20 cellular contexts compared by ENCODE assay signal in genomic region chr12:18886962-18887361, GRCh38.
A peak's percentile ranks its signal among the peaks of the same experiment; 100 is the strongest.
DNase-seq lines count a peak whose midpoint lies in the region; TF ChIP-seq lines count a peak whose summit lies in the region.
"Had no signal": no experiment of that assay in that cellular context is flagged by ENCODE, and none has a peak within 500 bp of the region (broad histone marks: within the 10 kb centered on the region; RNA-seq: fewer than 3 reads in every experiment).

No MANE protein-coding gene starts in this region.

- no peak overlapping the region for H3K9ac ChIP-seq in MM.1S (ENCODE audit: low read length)

- no peak for TF ChIP-seq CTCF in left ventricle myocardium inferior (IDR thresholded peaks at IDR 0.05; ENCODE audit: borderline replicate concordance)
- TF ChIP-seq CTCF in MM.1S (IDR thresholded peaks at IDR 0.05; ENCODE audit: low read length) = no peak

- H3K4me3 ChIP-seq in left ventricle myocardium inferior = no peak overlapping the region
- H3K4me3 ChIP-seq in MM.1S (ENCODE audit: low read length) = no peak overlapping the region
- H3K4me3 ChIP-seq: Peyer's patch had no signal

- no peaks in the 10 kb centered on the region for H3F3A ChIP-seq in MM.1S (ENCODE audit: insufficient read depth, low read length)

- H3K36me3 ChIP-seq in left ventricle myocardium inferior (no peaks in the 10 kb centered on the region), MM.1S (replicated peaks; ENCODE audit: insufficient read depth, low read length) (no peaks in the 10 kb centered on the region)
- H3K36me3 ChIP-seq: Peyer's patch had no signal

- no peaks in the 10 kb centered on the region for H3K9me3 ChIP-seq in left ventricle myocardium inferior (replicated peaks)
- H3K9me3 ChIP-seq in MM.1S (replicated peaks; ENCODE audit: insufficient read depth, low read length) = no peaks in the 10 kb centered on the region
- H3K9me3 ChIP-seq: Peyer's patch had no signal

- H3K4me2 ChIP-seq in MM.1S (ENCODE audit: low read depth, low read length) = no peak overlapping the region

- no peak for DNase-seq in left ventricle myocardium inferior
- DNase-seq in cardiac septum (ENCODE audit: low spot score) = no peak
- peak; percentile 88 for DNase-seq in MM.1S
- DNase-seq in brain pericyte (ENCODE audit: low read depth, low spot score) = peak; percentile 20
- DNase-seq in renal cortical epithelial cell (ENCODE audit: low read depth) = peak; percentile 12
- no peak for DNase-seq in NCI-H2029 (lab: John Stamatoyannopoulos, UW)
- DNase-seq in NCI-H524 treated with DMSO at 0.1 percent for 48 hours (lab: John Stamatoyannopoulos, UW) = no peak
- DNase-seq in cerebellar cortex (ENCODE audit: low spot score) = no peak
- DNase-seq: CD8-positive, alpha-beta memory T cell; GDM1; H7; Karpas-422; NCI-H1092 treated with DMSO at 0.1 percent for 48 hours; NCI-H1436 treated with DMSO at 0.1 percent for 48 hours; NCI-H1930; NCI-H226; NCI-H510A treated with DMSO at 0.1 percent for 48 hours; NCI-H774; Peyer's patch had no signal

- H3K27me3 ChIP-seq in left ventricle myocardium inferior (ENCODE audit: low read depth) (no peaks in the 10 kb centered on the region), MM.1S (replicated peaks; ENCODE audit: insufficient read depth, low read length) (no peaks in the 10 kb centered on the region)
- H3K27me3 ChIP-seq: Peyer's patch had no signal

- intact Hi-C loops in left ventricle myocardium inferior (cut with micrococcal nuclease) (no loop called here), cardiac septum (cut with DNase I) (no loop called here)

- H2AFZ ChIP-seq in MM.1S (ENCODE audit: low read length) = no peak overlapping the region

- peak overlapping the region; percentile 13 for H3K27ac ChIP-seq in left ventricle myocardium inferior (replicated peaks)
- 0 out of 2 replicates have a peak overlapping the region, but pooled peaks have one; percentile 7 for H3K27ac ChIP-seq in MM.1S (ENCODE audit: low read length)
- H3K27ac ChIP-seq: C4-2B, Peyer's patch had no signal

- H4K20me1 ChIP-seq in MM.1S (ENCODE audit: insufficient read depth, low read length) = no peaks in the 10 kb centered on the region

- no peaks in the 10 kb centered on the region for H3K79me2 ChIP-seq in MM.1S (ENCODE audit: low read length)

- no peaks in the 10 kb centered on the region for H3K9me2 ChIP-seq in MM.1S (replicated peaks; ENCODE audit: insufficient read depth, low read length)

- H3K4me1 ChIP-seq in left ventricle myocardium inferior (no peaks in the 10 kb centered on the region), MM.1S (ENCODE audit: low read length) (peaks cover 16% of the 10 kb centered on the region)
- H3K4me1 ChIP-seq: Peyer's patch had no signal

Comparison
In these comparisons a context has a peak if more than half of its experiments do, and no peak if none do; other contexts are left out.
1. DNase-seq: peak in MM.1S (single experiment), brain pericyte (single experiment) and renal cortical epithelial cell (single experiment); none in left ventricle myocardium inferior (single experiment), cardiac septum (single experiment), NCI-H2029 (single experiment), NCI-H524 treated with DMSO at 0.1 percent for 48 hours (single experiment) and cerebellar cortex (single experiment).